ENCODE assay signal across 13 cellular contexts in the genomic region with DNA sequence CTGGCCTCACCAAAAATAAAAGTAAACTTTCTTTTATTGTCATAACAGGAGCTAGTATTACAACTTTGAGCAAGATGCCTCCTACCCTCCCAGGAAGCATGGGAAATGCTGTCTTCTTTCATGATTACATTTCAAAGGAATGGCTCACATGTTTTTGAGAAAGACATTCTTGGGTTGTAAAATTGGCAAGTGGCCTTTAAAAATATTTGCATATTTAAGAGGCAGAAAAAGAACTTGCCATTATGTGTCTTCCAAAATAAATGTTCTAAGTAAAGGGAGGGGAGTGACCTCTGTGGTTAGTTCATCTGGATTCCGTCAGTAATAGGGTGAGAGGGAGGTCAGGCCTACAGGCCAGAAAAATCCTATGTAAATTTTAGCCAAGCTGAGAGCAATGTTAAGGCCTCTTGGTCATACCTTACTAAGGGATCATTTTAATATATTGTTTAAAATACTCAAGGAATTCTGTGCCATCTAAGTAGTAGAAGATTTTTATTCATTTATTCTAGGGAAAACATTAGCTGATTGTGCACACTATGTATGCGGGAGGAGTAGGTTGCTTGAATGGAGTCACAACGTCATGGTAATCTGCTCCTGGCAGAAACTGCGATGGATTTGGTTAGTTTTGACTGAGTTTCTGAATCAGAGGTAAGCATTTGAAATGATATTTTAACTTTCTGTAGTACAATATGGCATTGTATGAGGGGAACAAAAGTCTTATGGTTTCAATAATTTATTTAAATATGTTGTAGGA.
DNase-seq lines count a peak whose midpoint lies in the region; ATAC-seq lines count a peak whose summit lies in the region.
"Had no signal": no experiment of that assay in that cellular context is flagged by ENCODE, and none has a peak within 500 bp of the region (broad histone marks: within the 10 kb centered on the region; RNA-seq: fewer than 3 reads in every experiment).

No MANE protein-coding gene starts in this region.

- H3K36me3 Mint-ChIP-seq in activated CD8-positive, alpha-beta T cell treated with anti-CD3 and anti-CD28 coated beads, Interleukin-2, amount 10 ng/mL, durations not matched to agents 7 days and 5 days (ENCODE audit: low read depth), result no peaks in the 10 kb centered on the region
- no peaks in the 10 kb centered on the region for H3K36me3 Mint-ChIP-seq in CD4-positive, alpha-beta memory T cell

- no peaks in the 10 kb centered on the region for H3K27me3 Mint-ChIP-seq in activated CD8-positive, alpha-beta T cell treated with anti-CD3 and anti-CD28 coated beads, Interleukin-2, amount 10 ng/mL, durations not matched to agents 7 days and 5 days (ENCODE audit: low read depth)
- H3K27me3 Mint-ChIP-seq in CD4-positive, alpha-beta memory T cell, result no peaks in the 10 kb centered on the region

- intact Hi-C loops in CD4-positive, alpha-beta memory T cell (cut with micrococcal nuclease), result no loop called here

- POLR2A ChIA-PET in activated CD8-positive, alpha-beta T cell treated with anti-CD3 and anti-CD28 coated beads, Interleukin-2, amount 10 ng/mL, durations not matched to agents 7 days and 5 days (lab: Charles Lee), result no interaction called here
- POLR2A ChIA-PET in CD4-positive, alpha-beta memory T cell (lab: Charles Lee; ENCODE audit: partially characterized antibody), result no interaction called here

- CTCF ChIA-PET in activated CD8-positive, alpha-beta T cell treated with anti-CD3 and anti-CD28 coated beads, Interleukin-2, amount 10 ng/mL, durations not matched to agents 7 days and 5 days (lab: Charles Lee), result no interaction called here
- CTCF ChIA-PET in CD4-positive, alpha-beta memory T cell (lab: Charles Lee; ENCODE audit: partially characterized antibody), result no interaction called here

- H3K4me3 ChIP-seq in CD4-positive, alpha-beta memory T cell (ENCODE audit: low read length in 2 of 2), result no peak overlapping the region
- H3K4me3 ChIP-seq: adrenal gland had no signal

- no peaks in the 10 kb centered on the region for H3K4me1 ChIP-seq in CD4-positive, alpha-beta memory T cell (ENCODE audit: insufficient read depth, low read length)
- H3K4me1 ChIP-seq: adrenal gland had no signal

- ATAC-seq in left lobe of liver (peak; percentile 27), HG02938 (IDR thresholded peaks at IDR 0.05; ENCODE audit: unreplicated experiment) (no peak)
- no peak for ATAC-seq in activated CD8-positive, alpha-beta T cell treated with anti-CD3 and anti-CD28 coated beads, Interleukin-2, amount 10 ng/mL, durations not matched to agents 7 days and 5 days

- H3K27ac Mint-ChIP-seq in activated CD8-positive, alpha-beta T cell treated with anti-CD3 and anti-CD28 coated beads, Interleukin-2, amount 10 ng/mL, durations not matched to agents 7 days and 5 days, result no peak overlapping the region
- H3K27ac Mint-ChIP-seq in CD4-positive, alpha-beta memory T cell, result no peak overlapping the region

- DNase-seq in A172 (ENCODE audit: low spot score) (peak; percentile 75), M059J (ENCODE audit: low read depth) (peak; percentile 89), brain pericyte (ENCODE audit: low read depth, low spot score) (peak; percentile 97), left lobe of liver (ENCODE audit: low spot score) (no peak), ecto neural progenitor cell (ENCODE audit: low spot score) (no peak)
- no peak for DNase-seq in activated CD8-positive, alpha-beta T cell treated with anti-CD3 and anti-CD28 coated beads, Interleukin-2, amount 10 ng/mL, durations not matched to agents 7 days and 5 days
- no peak for DNase-seq in CD4-positive, alpha-beta memory T cell
- DNase-seq: DND-41, NCI-H1417 treated with DMSO at 0.1 percent for 48 hours, substantia nigra had no signal

- H3K36me3 ChIP-seq in CD4-positive, alpha-beta memory T cell (ENCODE audit: insufficient read depth, low read length), result no peaks in the 10 kb centered on the region
- H3K36me3 ChIP-seq: adrenal gland had no signal

- H3K9me3 ChIP-seq in CD4-positive, alpha-beta memory T cell (ENCODE audit: control insufficient read depth in 1 of 2, low read length in 2 of 2), result no peaks in the 10 kb centered on the region
- H3K9me3 ChIP-seq: adrenal gland had no signal

- H3K27ac ChIP-seq in CD4-positive, alpha-beta memory T cell (ENCODE audit: low read depth, low read length), result no peak overlapping the region
- H3K27ac ChIP-seq: HL-60 had no signal

- H3K9me3 Mint-ChIP-seq in activated CD8-positive, alpha-beta T cell treated with anti-CD3 and anti-CD28 coated beads, Interleukin-2, amount 10 ng/mL, durations not matched to agents 7 days and 5 days (ENCODE audit: insufficient read depth), result peaks cover 17% of the 10 kb centered on the region
- H3K9me3 Mint-ChIP-seq in CD4-positive, alpha-beta memory T cell, result peaks cover 5 to 29% (median 8%) of the 10 kb centered on the region in 8 donors

- no peaks in the 10 kb centered on the region for H3K4me1 Mint-ChIP-seq in activated CD8-positive, alpha-beta T cell treated with anti-CD3 and anti-CD28 coated beads, Interleukin-2, amount 10 ng/mL, durations not matched to agents 7 days and 5 days (ENCODE audit: low read depth)
- no peaks in the 10 kb centered on the region for H3K4me1 Mint-ChIP-seq in CD4-positive, alpha-beta memory T cell

- H3K27me3 ChIP-seq in CD4-positive, alpha-beta memory T cell (ENCODE audit: insufficient read depth, low read length), result no peaks in the 10 kb centered on the region
- H3K27me3 ChIP-seq: adrenal gland had no signal

- H3K4me3 Mint-ChIP-seq in activated CD8-positive, alpha-beta T cell treated with anti-CD3 and anti-CD28 coated beads, Interleukin-2, amount 10 ng/mL, durations not matched to agents 7 days and 5 days, result no peak overlapping the region
- no peak overlapping the region for H3K4me3 Mint-ChIP-seq in CD4-positive, alpha-beta memory T cell

Comparison
In these comparisons a context has a peak if more than half of its experiments do, and no peak if none do; other contexts are left out.
1. DNase-seq: peak in A172 (single experiment), M059J (single experiment) and brain pericyte (single experiment); none in left lobe of liver (single experiment), ecto neural progenitor cell (single experiment), activated CD8-positive, alpha-beta T cell treated with anti-CD3 and anti-CD28 coated beads, Interleukin-2, amount 10 ng/mL, durations not matched to agents 7 days and 5 days (single experiment) and CD4-positive, alpha-beta memory T cell (0 of 5).